ENCODE assay signal across 8 cellular contexts in the genomic region with DNA sequence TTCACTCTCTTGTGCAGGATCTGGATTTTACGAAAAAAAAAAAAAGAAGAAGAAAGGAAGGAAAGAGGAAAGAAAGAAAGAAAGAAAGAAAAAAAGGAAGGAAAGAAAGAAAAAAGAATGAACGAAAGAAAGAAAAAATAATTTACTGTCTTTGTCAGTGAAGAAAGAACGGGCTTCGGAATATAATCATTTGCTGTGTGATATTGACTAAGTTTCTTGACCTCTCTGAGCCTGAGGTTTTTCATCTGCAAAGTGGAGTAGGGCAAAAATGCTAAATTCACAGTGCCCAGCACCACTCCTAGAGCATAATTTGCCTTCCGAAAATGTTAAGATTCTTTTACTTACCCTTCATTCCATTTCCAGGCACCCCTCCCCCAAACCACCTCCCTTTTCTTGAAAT. TPM values are rescaled to one million over a fixed set of nuclear protein-coding genes. Genes with fewer than 3 reads are reported as not detected.
A peak's percentile ranks its signal among the peaks of the same experiment; 100 is the strongest.
DNase-seq lines count a peak whose midpoint lies in the region; ATAC-seq and TF ChIP-seq lines count a peak whose summit lies in the region.

No MANE protein-coding gene starts in this region.

- peak overlapping the region; percentile 59 for H3K4me2 ChIP-seq in DOHH2 (ENCODE audit: low read length)
- H3K4me2 ChIP-seq in parathyroid adenoma (ENCODE audit: low read length), result peak overlapping the region; percentile 61

- H3K4me3 ChIP-seq in DOHH2 (ENCODE audit: low read length) (peak overlapping the region; percentile 37), Panc1 (ENCODE audit: low read depth in 2 of 2, low read length in 2 of 2) (peak overlapping the region; percentile 52 to 67), endodermal cell (ENCODE audit: low read length) (peak overlapping the region; percentile 77), parathyroid adenoma (ENCODE audit: low read depth, low read length) (no peak overlapping the region)

- H3K9me2 ChIP-seq in DOHH2 (replicated peaks; ENCODE audit: control insufficient read depth, low read length), result no peaks in the 10 kb centered on the region

- peaks cover 49% of the 10 kb centered on the region for H3K4me1 ChIP-seq in DOHH2 (ENCODE audit: control insufficient read depth, low read length)
- peaks cover 19% of the 10 kb centered on the region for H3K4me1 ChIP-seq in Panc1 (ENCODE audit: control insufficient read depth, insufficient read depth, low read length)
- H3K4me1 ChIP-seq in endodermal cell (ENCODE audit: control insufficient read depth, insufficient read depth, low read length), result peaks cover 5% of the 10 kb centered on the region
- H3K4me1 ChIP-seq in parathyroid adenoma, result peaks cover 17% of the 10 kb centered on the region

- peaks cover 11% of the 10 kb centered on the region for H3K36me3 Mint-ChIP-seq in endodermal cell (ENCODE audit: low read depth)

- H3K9ac ChIP-seq in endodermal cell (ENCODE audit: extremely low read depth, low read length, poor library complexity, severe bottlenecking), result no peak overlapping the region
- H3K9ac ChIP-seq in parathyroid adenoma, result no peak overlapping the region

- H3K9me3 ChIP-seq in DOHH2 (ENCODE audit: control insufficient read depth, insufficient read depth, low read length), result no peaks in the 10 kb centered on the region
- H3K9me3 ChIP-seq in Panc1 (ENCODE audit: control insufficient read depth, insufficient read depth, low read depth, low read length), result no peaks in the 10 kb centered on the region
- H3K9me3 ChIP-seq in endodermal cell (ENCODE audit: control insufficient read depth, low read length), result no peaks in the 10 kb centered on the region
- no peaks in the 10 kb centered on the region for H3K9me3 ChIP-seq in parathyroid adenoma (ENCODE audit: control insufficient read depth, low read length)

- in situ Hi-C loops in Panc1 (cut with HindIII; ENCODE audit: low pct_unique_long_range_greater_than_20kb, low sequenced_read_pairs), result no loop called here

- peaks cover 23% of the 10 kb centered on the region for H3K27me3 ChIP-seq in DOHH2 (ENCODE audit: control insufficient read depth, low read length)
- no peaks in the 10 kb centered on the region for H3K27me3 ChIP-seq in Panc1 (ENCODE audit: control insufficient read depth, insufficient read depth, low read length)
- peaks cover 23% of the 10 kb centered on the region for H3K27me3 ChIP-seq in endodermal cell (ENCODE audit: control insufficient read depth, insufficient read depth, low read length, poor library complexity, severe bottlenecking)
- no peaks in the 10 kb centered on the region for H3K27me3 ChIP-seq in parathyroid adenoma (ENCODE audit: control insufficient read depth, insufficient read depth, low read length)

- intact Hi-C loops in Panc1 (cut with micrococcal nuclease; ENCODE audit: unreplicated experiment), result no loop called here

- no TSS peak for BruUV-seq in Panc1 (replicated peaks; lab: Mats Ljungman, UMichigan)

- peaks cover 25% of the 10 kb centered on the region for H3K4me1 Mint-ChIP-seq in endodermal cell

- H2AFZ ChIP-seq in parathyroid adenoma, result peak overlapping the region; percentile 89

- H3K79me2 ChIP-seq in DOHH2 (ENCODE audit: control insufficient read depth, low read length) (no peaks in the 10 kb centered on the region), parathyroid adenoma (no peaks in the 10 kb centered on the region)

- peaks cover 9% of the 10 kb centered on the region for H3F3A ChIP-seq in DOHH2 (ENCODE audit: control insufficient read depth, insufficient read depth)

- DNase-seq in Panc1 (ENCODE audit: low read depth, low spot score) (no peak), endodermal cell (no peak), SIG-M5 (lab: John Stamatoyannopoulos, UW) (no peak), NCI-H2081 treated with DMSO at 0.1 percent for 48 hours (lab: John Stamatoyannopoulos, UW) (no peak)
- DNase-seq in stimulated activated CD4-positive, alpha-beta T cell treated with anti-CD3 and anti-CD28 coated beads, Interleukin-4, amount 100 ng/mL, for 1 hour, result no peak

- no peak overlapping the region for H3K27ac Mint-ChIP-seq in endodermal cell

- peaks cover 59% of the 10 kb centered on the region for H3K27me3 Mint-ChIP-seq in endodermal cell (ENCODE audit: insufficient read depth)

- CTCF ChIA-PET in Panc1 (lab: Charles Lee), result no interaction called here

- TF ChIP-seq CTCF in DOHH2 (IDR thresholded peaks at IDR 0.05; ENCODE audit: low read depth, low read length, poor library complexity, severe bottlenecking), result no peak
- TF ChIP-seq CTCF in Panc1 (IDR thresholded peaks at IDR 0.05), result no peak
- TF ChIP-seq CTCF in endodermal cell (conservative IDR thresholded peaks at IDR 0.05), result no peak
- TF ChIP-seq CTCF in parathyroid adenoma (IDR thresholded peaks at IDR 0.05), result no peak

- H3K27ac ChIP-seq in DOHH2 (ENCODE audit: low read depth, low read length) (no peak overlapping the region), Panc1 (ENCODE audit: low read length) (peak overlapping the region; percentile 83), endodermal cell (ENCODE audit: low read depth, low read length) (no peak overlapping the region), parathyroid adenoma (peak overlapping the region; percentile 21)

- H3K4me3 Mint-ChIP-seq in endodermal cell, result peak overlapping the region; percentile 66

- POLR2A ChIA-PET in Panc1 (lab: Charles Lee), result no interaction called here

- H3K36me3 ChIP-seq in DOHH2 (ENCODE audit: control insufficient read depth, low read length), result no peaks in the 10 kb centered on the region
- no peaks in the 10 kb centered on the region for H3K36me3 ChIP-seq in Panc1 (ENCODE audit: control insufficient read depth, insufficient read depth, low read length)
- no peaks in the 10 kb centered on the region for H3K36me3 ChIP-seq in endodermal cell (ENCODE audit: control insufficient read depth, insufficient read depth, low read length)
- no peaks in the 10 kb centered on the region for H3K36me3 ChIP-seq in parathyroid adenoma (ENCODE audit: control insufficient read depth, insufficient read depth, low read length)

- 27 to 39% methylated on average over 3 to 5 of the region's 5 CpGs for WGBS in endodermal cell (ENCODE audit: insufficient coverage in 1 of 2, insufficient read length in 1 of 2), 2 experiments

- H3K9me3 Mint-ChIP-seq in endodermal cell, result no peaks in the 10 kb centered on the region

- H4K20me1 ChIP-seq in DOHH2 (ENCODE audit: control insufficient read depth, insufficient read depth, low read depth, low read length), result no peaks in the 10 kb centered on the region

- no peak for ATAC-seq in Panc1
- ATAC-seq in GM19452 (IDR thresholded peaks at IDR 0.05; ENCODE audit: unreplicated experiment), result no peak

RNA-seq across cellular contexts. Expression of a gene that starts 0.3 kb away (rescaled TPM):
- 1.9 TPM for total RNA-seq in Panc1 (2021; ENCODE audit: unreplicated experiment)
- 6.4 TPM for polyA plus RNA-seq in Panc1 (2012; ENCODE audit: insufficient read length)
- 1 to 10 TPM in 1 of 2 donors, under 1 TPM in 1; 0.70 to 1.7 TPM for total RNA-seq in endodermal cell
- polyA plus RNA-seq in endodermal cell (2013, experiment 1 of 2), result 1.2 TPM
- 0.62 TPM for polyA plus RNA-seq in endodermal cell (2013, experiment 2 of 2)

RNA-seq across cellular contexts. Expression of a gene that starts 0.4 kb away (rescaled TPM):
- total RNA-seq in Panc1 (2021; ENCODE audit: unreplicated experiment) (20.4 TPM), endodermal cell (10 to 100 TPM in 1 of 2 donors, 1 to 10 TPM in 1; 9.9 to 18.9 TPM)
- 23.2 TPM for polyA plus RNA-seq in Panc1 (2012; ENCODE audit: insufficient read length)
- 16.0 TPM for polyA plus RNA-seq in endodermal cell (2013, experiment 1 of 2)
- polyA plus RNA-seq in endodermal cell (2013, experiment 2 of 2), result 17.5 TPM

RNA-seq across cellular contexts. Expression of a gene that starts 5.2 kb away (rescaled TPM):
- total RNA-seq in Panc1 (2021; ENCODE audit: unreplicated experiment), result 32.2 TPM
- 37.4 TPM for polyA plus RNA-seq in Panc1 (2012; ENCODE audit: insufficient read length)
- total RNA-seq in endodermal cell, result 10 to 100 TPM; 13.7 to 24.3 TPM
- polyA plus RNA-seq in endodermal cell (2013, experiment 1 of 2), result 19.2 TPM
- 15.1 TPM for polyA plus RNA-seq in endodermal cell (2013, experiment 2 of 2)

RNA-seq across cellular contexts. Expression of a gene that starts 22.9 kb away (rescaled TPM):
- total RNA-seq in Panc1 (2021; ENCODE audit: unreplicated experiment) (25.5 TPM), endodermal cell (10 to 100 TPM; 32.4 to 38.0 TPM)
- polyA plus RNA-seq in Panc1 (2012; ENCODE audit: insufficient read length), result 33.1 TPM
- 24.3 TPM for polyA plus RNA-seq in endodermal cell (2013, experiment 1 of 2)
- polyA plus RNA-seq in endodermal cell (2013, experiment 2 of 2), result 24.1 TPM

Comparison
In these comparisons a context has a peak if more than half of its experiments do, and no peak if none do; other contexts are left out.
1. H3K27ac ChIP-seq: peak in Panc1 (single experiment) and parathyroid adenoma (single experiment); none in DOHH2 (single experiment) and endodermal cell (single experiment).